Comparison of ENCODE assay signal across 11 cellular contexts in genomic region chr10:86957471-86958108, GRCh38. TPM values are rescaled to one million over a fixed set of nuclear protein-coding genes. Genes with fewer than 3 reads are reported as not detected.
DNase-seq lines count a peak whose midpoint lies in the region; ATAC-seq and TF ChIP-seq lines count a peak whose summit lies in the region.
"Had no signal": no experiment of that assay in that cellular context is flagged by ENCODE, and none has a peak within 500 bp of the region (broad histone marks: within the 10 kb centered on the region; RNA-seq: fewer than 3 reads in every experiment).

TSS of gene MMRN2 (minus strand) at chr10:86957615. CDS start at chr10:86957541, 74 bp downstream.

- H3K9me3 ChIP-seq in SJCRH30 (replicated peaks) (no peaks in the 10 kb centered on the region), esophagus muscularis mucosa (no peaks in the 10 kb centered on the region), tibial artery (no peaks in the 10 kb centered on the region)

- no peak within 1 kb of the TSS for H3K4me3 Mint-ChIP-seq in activated T-helper 2 cell treated with anti-CD3 and anti-CD28 coated beads, Interferon-gamma antibody, Interleukin-2, Interleukin-4, amounts not matched to agents 10 μg/mL and 5 μg/mL and 100 μg/mL, durations not matched to agents 14 hours and 24 hours and 36 hours (ENCODE audit: low read depth)
- H3K4me3 Mint-ChIP-seq: activated CD8-positive, alpha-beta T cell treated with anti-CD3 and anti-CD28 coated beads, Interleukin-2, amount 10 ng/mL, durations not matched to agents 7 days and 5 days had no signal

- H3K4me1 Mint-ChIP-seq in activated T-helper 2 cell treated with anti-CD3 and anti-CD28 coated beads, Interferon-gamma antibody, Interleukin-2, Interleukin-4, amounts not matched to agents 10 μg/mL and 5 μg/mL and 100 μg/mL, durations not matched to agents 14 hours and 24 hours and 36 hours (ENCODE audit: low read depth) = peaks cover 2% of the 10 kb centered on the region

- H3K4me1 ChIP-seq in SJCRH30 (peaks cover 45% of the 10 kb centered on the region), esophagus muscularis mucosa (peaks cover 46 to 81% (median 68%) of the 10 kb centered on the region in 4 donors), tibial artery (peaks cover 15 to 84% (median 83%) of the 10 kb centered on the region in 4 donors)

- no peak for TF ChIP-seq POLR2A in esophagus muscularis mucosa (IDR thresholded peaks at IDR 0.05; ENCODE audit: low read depth)

- intact Hi-C loops in esophagus muscularis mucosa (cut with DNase I) (no loop called here), tibial artery (cut with DNase I; ENCODE audit: low total_unique reads) (no loop called here)
- intact Hi-C loops in activated T-helper 2 cell treated with anti-CD3 and anti-CD28 coated beads, Interferon-gamma antibody, Interleukin-2, Interleukin-4, amounts not matched to agents 10 μg/mL and 5 μg/mL and 100 μg/mL, durations not matched to agents 14 hours and 24 hours and 36 hours (cut with micrococcal nuclease) = no loop called here

- peak within 1 kb of the TSS; percentile 57 for H3K4me3 ChIP-seq in SJCRH30
- peak within 1 kb of the TSS; percentile 43 to 55 (median 43) for H3K4me3 ChIP-seq in esophagus muscularis mucosa
- H3K4me3 ChIP-seq in tibial artery = peak within 1 kb of the TSS; percentile 49 to 50
- H3K4me3 ChIP-seq: GM23248, SK-N-MC had no signal

- no peak for DNase-seq in SJCRH30
- no peak for DNase-seq in esophagus muscularis mucosa (ENCODE audit: extremely low spot score)
- DNase-seq in mucosa of gallbladder (ENCODE audit: low spot score) = no peak
- peak in 1 of 2 donors; percentile 77 for DNase-seq in tibial artery
- no peak for DNase-seq in activated T-helper 2 cell treated with anti-CD3 and anti-CD28 coated beads, Interferon-gamma antibody, Interleukin-2, Interleukin-4, amounts not matched to agents 10 μg/mL and 5 μg/mL and 100 μg/mL, durations not matched to agents 14 hours and 24 hours and 36 hours (ENCODE audit: low spot score)
- no peak for DNase-seq in hepatic stellate cell (ENCODE audit: low spot score)
- no peak for DNase-seq in NK-92 treated with Interleukin-12 subunit alpha and Interleukin-12 subunit beta, amount 100 ng/mL, for 24 hours (lab: John Stamatoyannopoulos, UW)
- DNase-seq: activated CD8-positive, alpha-beta T cell treated with anti-CD3 and anti-CD28 coated beads, Interleukin-2, amount 10 ng/mL, durations not matched to agents 7 days and 5 days had no signal

- TF ChIP-seq CTCF in esophagus muscularis mucosa (IDR thresholded peaks at IDR 0.05) (no peak), tibial artery (IDR thresholded peaks at IDR 0.05) (no peak)

- 57% methylated on average over 8 of the region's 9 CpGs for WGBS in esophagus muscularis mucosa

- no peak for ATAC-seq in GM19395 (IDR thresholded peaks at IDR 0.05; ENCODE audit: unreplicated experiment)
- ATAC-seq: activated CD8-positive, alpha-beta T cell treated with anti-CD3 and anti-CD28 coated beads, Interleukin-2, amount 10 ng/mL, durations not matched to agents 7 days and 5 days had no signal

- no peak within 1 kb of the TSS for H3K27ac Mint-ChIP-seq in activated T-helper 2 cell treated with anti-CD3 and anti-CD28 coated beads, Interferon-gamma antibody, Interleukin-2, Interleukin-4, amounts not matched to agents 10 μg/mL and 5 μg/mL and 100 μg/mL, durations not matched to agents 14 hours and 24 hours and 36 hours
- H3K27ac Mint-ChIP-seq: activated CD8-positive, alpha-beta T cell treated with anti-CD3 and anti-CD28 coated beads, Interleukin-2, amount 10 ng/mL, durations not matched to agents 7 days and 5 days had no signal

- H3K9me3 Mint-ChIP-seq in activated T-helper 2 cell treated with anti-CD3 and anti-CD28 coated beads, Interferon-gamma antibody, Interleukin-2, Interleukin-4, amounts not matched to agents 10 μg/mL and 5 μg/mL and 100 μg/mL, durations not matched to agents 14 hours and 24 hours and 36 hours = no peaks in the 10 kb centered on the region

- H3K27ac ChIP-seq in SJCRH30 (peak within 1 kb of the TSS; percentile 60; the same call in 1 of the 2 replicates), esophagus muscularis mucosa (replicated peaks in 1 of 4) (peak within 1 kb of the TSS; percentile 65 to 82 (median 75)), tibial artery (peak within 1 kb of the TSS; percentile 91 to 94)
- H3K27ac ChIP-seq: GM23248, SK-N-MC had no signal

- no peaks in the 10 kb centered on the region for H3K36me3 Mint-ChIP-seq in activated T-helper 2 cell treated with anti-CD3 and anti-CD28 coated beads, Interferon-gamma antibody, Interleukin-2, Interleukin-4, amounts not matched to agents 10 μg/mL and 5 μg/mL and 100 μg/mL, durations not matched to agents 14 hours and 24 hours and 36 hours (ENCODE audit: low read depth)

- H3K27me3 ChIP-seq in SJCRH30 = no peaks in the 10 kb centered on the region
- no peaks in the 10 kb centered on the region for H3K27me3 ChIP-seq in esophagus muscularis mucosa
- H3K27me3 ChIP-seq in tibial artery = no peaks in the 10 kb centered on the region

- no peaks in the 10 kb centered on the region for H3K27me3 Mint-ChIP-seq in activated T-helper 2 cell treated with anti-CD3 and anti-CD28 coated beads, Interferon-gamma antibody, Interleukin-2, Interleukin-4, amounts not matched to agents 10 μg/mL and 5 μg/mL and 100 μg/mL, durations not matched to agents 14 hours and 24 hours and 36 hours (ENCODE audit: low read depth)

- no peak for TF ChIP-seq EP300 in esophagus muscularis mucosa (IDR thresholded peaks at IDR 0.05)

- H3K36me3 ChIP-seq in SJCRH30 (no peaks in the 10 kb centered on the region), esophagus muscularis mucosa (no peaks in the 10 kb centered on the region), tibial artery (peaks cover 0 to 6% (median 0%) of the 10 kb centered on the region in 3 donors)

RNA-seq across cellular contexts. Expression of gene MMRN2, which starts in this region (rescaled TPM):
- total RNA-seq in SJCRH30 (2014; rRNA removed; shearing (Covaris generic)) = 1.6 and 1.9 TPM in 2 replicates
- total RNA-seq in esophagus muscularis mucosa (10 to 100 TPM; 24.9 to 85.9 (median 56.3) TPM), mucosa of gallbladder (17.4 TPM)
- not detected in 2 replicates for total RNA-seq in activated T-helper 2 cell treated with anti-CD3 and anti-CD28 coated beads, Interferon-gamma antibody, Interleukin-2, Interleukin-4, amounts not matched to agents 10 μg/mL and 5 μg/mL and 100 μg/mL, durations not matched to agents 14 hours and 24 hours and 36 hours
- total RNA-seq: activated CD8-positive, alpha-beta T cell treated with anti-CD3 and anti-CD28 coated beads, Interleukin-2, amount 10 ng/mL, durations not matched to agents 7 days and 5 days had no signal
